ENCODE assay signal across 17 cellular contexts in genomic region chr11:72788250-72788649, GRCh38. TPM values are rescaled to one million over a fixed set of nuclear protein-coding genes. Genes with fewer than 3 reads are reported as not detected.
DNase-seq lines count a peak whose midpoint lies in the region; ATAC-seq and TF ChIP-seq lines count a peak whose summit lies in the region.
"Had no signal": no experiment of that assay in that cellular context is flagged by ENCODE, and none has a peak within 500 bp of the region (broad histone marks: within the 10 kb centered on the region; RNA-seq: fewer than 3 reads in every experiment).

No MANE protein-coding gene starts in this region.

- no peak overlapping the region for H3K9ac ChIP-seq in IMR-90 (ENCODE audit: low read depth, low read length)

- intact Hi-C loops in IMR-90 (cut with micrococcal nuclease), result no loop called here
- intact Hi-C loops in dendritic cell treated with granulocyte-macrophage colony-stimulating factor and Interleukin-4, amounts not matched to agents 40 ng/mL and 50 ng/mL, for 4 days (cut with micrococcal nuclease), result no loop called here

- no peak for TF ChIP-seq RAD21 in IMR-90 (IDR thresholded peaks at IDR 0.05; ENCODE audit: low read length)

- H3K4me3 ChIP-seq in IMR-90 (ENCODE audit: insufficient read depth, low read depth, low read length) (no peak overlapping the region), muscle layer of duodenum (ENCODE audit: low read depth in 1 of 2, low read length in 2 of 2) (no peak overlapping the region)

- H3K18ac ChIP-seq in IMR-90 (ENCODE audit: low read depth, low read length), result no peak overlapping the region

- H2BK120ac ChIP-seq in IMR-90 (ENCODE audit: low read depth, low read length), result no peak overlapping the region

- peak overlapping the region; percentile 77 for H3K27ac Mint-ChIP-seq in dendritic cell treated with granulocyte-macrophage colony-stimulating factor and Interleukin-4, amounts not matched to agents 40 ng/mL and 50 ng/mL, for 4 days

- H4K20me1 ChIP-seq in IMR-90 (ENCODE audit: insufficient read depth, low read length), result no peaks in the 10 kb centered on the region

- no peak overlapping the region for H3K23ac ChIP-seq in IMR-90 (ENCODE audit: low read depth, low read length)

- H3K27me3 ChIP-seq in IMR-90 (ENCODE audit: control insufficient read depth, insufficient read depth, low read length) (no peaks in the 10 kb centered on the region), muscle layer of duodenum (ENCODE audit: low read depth, low read length) (no peaks in the 10 kb centered on the region)

- H3K36me3 Mint-ChIP-seq in dendritic cell treated with granulocyte-macrophage colony-stimulating factor and Interleukin-4, amounts not matched to agents 40 ng/mL and 50 ng/mL, for 4 days (ENCODE audit: low read depth), result no peaks in the 10 kb centered on the region
- H3K36me3 Mint-ChIP-seq: naive thymus-derived CD8-positive, alpha-beta T cell had no signal

- no peak for DNase-seq in IMR-90
- no peak for DNase-seq in T-helper 9 cell
- DNase-seq in NCI-H2227 (lab: John Stamatoyannopoulos, UW; ENCODE audit: unreplicated experiment), result no peak
- DNase-seq in mucosa of gallbladder (ENCODE audit: low spot score), result no peak
- DNase-seq in Kasumi-1 (lab: John Stamatoyannopoulos, UW), result no peak
- DNase-seq: ACHN; activated CD4-positive, alpha-beta T cell treated with anti-CD3 and anti-CD28 coated beads for 4 hours; activated T-cell treated with anti-CD3 and anti-CD28 coated beads, Interleukin-2, amount 50 U/mL, for 1 hour; foreskin melanocyte; GOT3; naive thymus-derived CD8-positive, alpha-beta T cell; NCI-H1694 treated with DMSO at 0.1 percent for 48 hours; SHP77 treated with DMSO at 0.1 percent for 48 hours had no signal

- in situ Hi-C loops in IMR-90 (cut with MboI; ENCODE audit: low sequenced_read_pairs), result no loop called here

- H3K9me1 ChIP-seq in IMR-90 (ENCODE audit: insufficient read depth, low read length), result peaks cover 14% of the 10 kb centered on the region

- dilution Hi-C loops in IMR-90 (cut with HindIII; ENCODE audit: low sequenced_read_pairs, unreplicated experiment), result no loop called here

- H2BK5ac ChIP-seq in IMR-90 (ENCODE audit: low read depth, low read length, poor library complexity, severe bottlenecking), result no peak overlapping the region

- H2AK9ac ChIP-seq in IMR-90 (replicated peaks; ENCODE audit: low read depth, low read length, poor library complexity), result no peak overlapping the region

- H3K4me1 Mint-ChIP-seq in dendritic cell treated with granulocyte-macrophage colony-stimulating factor and Interleukin-4, amounts not matched to agents 40 ng/mL and 50 ng/mL, for 4 days (ENCODE audit: low read depth), result peaks cover 52% of the 10 kb centered on the region

- WGBS in IMR-90 (ENCODE audit: extremely low coverage in 2 of 2, insufficient read length in 1 of 2), 2 experiments, result 83% methylated on average over 2 of the region's 7 CpGs; no CpG with 5 or more reads in 1 of the 2 experiments

- H3K36me3 ChIP-seq in IMR-90 (ENCODE audit: control insufficient read depth, insufficient read depth, low read length), result no peaks in the 10 kb centered on the region
- no peaks in the 10 kb centered on the region for H3K36me3 ChIP-seq in muscle layer of duodenum (ENCODE audit: control insufficient read depth in 1 of 2, insufficient read depth in 2 of 2, low read length in 2 of 2)

- H4K91ac ChIP-seq in IMR-90 (ENCODE audit: insufficient read depth, low read depth, low read length), result no peak overlapping the region

- H3K9me3 Mint-ChIP-seq in dendritic cell treated with granulocyte-macrophage colony-stimulating factor and Interleukin-4, amounts not matched to agents 40 ng/mL and 50 ng/mL, for 4 days, result no peaks in the 10 kb centered on the region
- H3K9me3 Mint-ChIP-seq: central memory CD8-positive, alpha-beta T cell; naive thymus-derived CD8-positive, alpha-beta T cell had no signal

- H3K9me3 ChIP-seq in IMR-90 (ENCODE audit: control insufficient read depth, insufficient read depth, low read length), result no peaks in the 10 kb centered on the region
- H3K9me3 ChIP-seq in muscle layer of duodenum (ENCODE audit: control insufficient read depth in 1 of 2, low read length in 2 of 2), result no peaks in the 10 kb centered on the region

- H3K4me1 ChIP-seq in IMR-90 (ENCODE audit: control insufficient read depth, insufficient read depth, low read length), result peaks cover 12% of the 10 kb centered on the region
- H3K4me1 ChIP-seq in muscle layer of duodenum (ENCODE audit: control insufficient read depth in 1 of 2, insufficient read depth in 2 of 2, low read length in 2 of 2), result peaks cover 0 to 5% of the 10 kb centered on the region in 2 donors

- POLR2A ChIA-PET in IMR-90 (lab: Charles Lee; ENCODE audit: unreplicated experiment), result interaction anchor here (0.7 kb wide), 1 partner anchor 32 kb away, joined by 4 read pairs; no protein-coding TSS in a partner anchor

- H3K27ac ChIP-seq in 22Rv1 (peak overlapping the region; percentile 98; the same call in 1 of the 2 replicates), IMR-90 (ENCODE audit: insufficient read depth, low read length) (no peak overlapping the region), muscle layer of duodenum (ENCODE audit: low read length) (peak overlapping the region; percentile 40)

- no peak overlapping the region for H4K5ac ChIP-seq in IMR-90 (ENCODE audit: low read depth, low read length)

- H3K14ac ChIP-seq in IMR-90 (replicated peaks; ENCODE audit: low read depth, low read length), result no peak overlapping the region

- peaks cover 0 to 10% of the 10 kb centered on the region in 2 experiments; a peak in 1 of 4 replicates for H3K79me1 ChIP-seq in IMR-90 (ENCODE audit: low read depth in 1 of 2, low read length in 2 of 2)

- no peak overlapping the region for H2BK15ac ChIP-seq in IMR-90 (ENCODE audit: low read depth, low read length)

- no peaks in the 10 kb centered on the region for H3K27me3 Mint-ChIP-seq in dendritic cell treated with granulocyte-macrophage colony-stimulating factor and Interleukin-4, amounts not matched to agents 40 ng/mL and 50 ng/mL, for 4 days
- H3K27me3 Mint-ChIP-seq: central memory CD8-positive, alpha-beta T cell; naive thymus-derived CD8-positive, alpha-beta T cell had no signal

- H2BK20ac ChIP-seq in IMR-90 (ENCODE audit: low read depth, low read length), result no peak overlapping the region

- TF ChIP-seq CTCF in 22Rv1 (IDR thresholded peaks at IDR 0.05) (no peak), IMR-90 (conservative IDR thresholded peaks at IDR 0.05; ENCODE audit: low read depth, low read length) (no peak)

- no peak overlapping the region for H3K4me2 ChIP-seq in IMR-90 (ENCODE audit: low read depth, low read length)

- peak overlapping the region; percentile 24; the same call in 1 of the 2 replicates for H2AK5ac ChIP-seq in IMR-90 (ENCODE audit: low read depth, low read length)

- H2AFZ ChIP-seq in IMR-90 (replicated peaks; ENCODE audit: low read length, poor library complexity), result no peak overlapping the region

- CTCF ChIA-PET in IMR-90 (lab: Yijun Ruan, JAX), result interaction anchor here (1.1 kb wide), 1 partner anchor 15 kb away, joined by 5 read pairs; no protein-coding TSS in a partner anchor

- H3K56ac ChIP-seq in IMR-90 (ENCODE audit: extremely low read depth, insufficient read depth, low read length), result no peak overlapping the region

- TF ChIP-seq POLR2A in IMR-90 (IDR thresholded peaks at IDR 0.05; ENCODE audit: low read depth, low read length), result no peak

- no peak for ATAC-seq in IMR-90 (ENCODE audit: low read depth)

- BruUV-seq in IMR-90 (replicated peaks; lab: Mats Ljungman, UMichigan), result no TSS peak

- no peak overlapping the region for H4K8ac ChIP-seq in IMR-90 (ENCODE audit: low read depth in 2 of 2, low read length in 2 of 2)

- no peak overlapping the region for H3K4me3 Mint-ChIP-seq in dendritic cell treated with granulocyte-macrophage colony-stimulating factor and Interleukin-4, amounts not matched to agents 40 ng/mL and 50 ng/mL, for 4 days
- H3K4me3 Mint-ChIP-seq: central memory CD8-positive, alpha-beta T cell had no signal

- no peak overlapping the region for H3K4ac ChIP-seq in IMR-90 (ENCODE audit: low read depth, low read length)

TF ChIP-seq in IMR-90, 13 proteins besides CTCF, POLR2A, EP300 and RAD21:
- TF ChIP-seq RCOR1 (IDR thresholded peaks at IDR 0.05; ENCODE audit: insufficient replicate concordance, low read length) (no peak), MXI1 (IDR thresholded peaks at IDR 0.05; ENCODE audit: borderline replicate concordance, low read depth, low read length) (no peak), MAZ (IDR thresholded peaks at IDR 0.05; ENCODE audit: borderline replicate concordance, low read depth, low read length) (no peak), NFE2L2 (IDR thresholded peaks at IDR 0.05; ENCODE audit: low read depth, low read length) (no peak), USF2 (IDR thresholded peaks at IDR 0.05; ENCODE audit: low read depth, low read length) (no peak), BHLHE40 (IDR thresholded peaks at IDR 0.05; ENCODE audit: low read depth, low read length) (no peak), CEBPB (IDR thresholded peaks at IDR 0.05; ENCODE audit: low read depth, low read length) (no peak)

RNA-seq across cellular contexts. Expression of gene STARD10, which starts 5.6 kb away (rescaled TPM):
- total RNA-seq in IMR-90 (2012; rRNA removed), result 22.2 and 23.8 TPM in 2 replicates
- polyA plus RNA-seq in IMR-90 (2012; rRNA removed), result 32.9 and 37.4 TPM in 2 replicates
- 51.8 and 54.8 TPM in 2 replicates for polyA plus RNA-seq in IMR-90 (2012; cell fraction: cytosol; rRNA removed)
- 18.7 and 29.9 TPM in 2 replicates for polyA plus RNA-seq in IMR-90 (2012; cell fraction: nucleus; rRNA removed; ENCODE audit: low replicate concordance)
- total RNA-seq in mucosa of gallbladder, result 540 TPM

RNA-seq across cellular contexts. Expression of gene ATG16L2, which starts 26.0 kb away (rescaled TPM):
- total RNA-seq in IMR-90 (2012; rRNA removed), result 1.3 and 1.4 TPM in 2 replicates
- polyA plus RNA-seq in IMR-90 (2012; rRNA removed), result 12.2 and 12.7 TPM in 2 replicates
- 2.9 and 5.8 TPM in 2 replicates for polyA plus RNA-seq in IMR-90 (2012; cell fraction: cytosol; rRNA removed)
- polyA plus RNA-seq in IMR-90 (2012; cell fraction: nucleus; rRNA removed; ENCODE audit: low replicate concordance), result 186 and 227 TPM in 2 replicates
- total RNA-seq in mucosa of gallbladder, result 62.2 TPM

RNA-seq across cellular contexts. Expression of gene ARAP1, which starts 36.0 kb away (rescaled TPM):
- total RNA-seq in IMR-90 (2012; rRNA removed) (37.6 and 38.0 TPM in 2 replicates), mucosa of gallbladder (129 TPM)
- 59.4 and 63.1 TPM in 2 replicates for polyA plus RNA-seq in IMR-90 (2012; rRNA removed)
- polyA plus RNA-seq in IMR-90 (2012; cell fraction: cytosol; rRNA removed), result 42.2 and 63.5 TPM in 2 replicates
- 119 and 357 TPM in 2 replicates for polyA plus RNA-seq in IMR-90 (2012; cell fraction: nucleus; rRNA removed; ENCODE audit: low replicate concordance)

Comparison
In these comparisons a context has a peak if more than half of its experiments do, and no peak if none do; other contexts are left out.
1. RNA of gene STARD10, which starts 5.6 kb away (total RNA-seq): 540 TPM in mucosa of gallbladder (single experiment); 22.2 to 23.8 TPM in IMR-90; every median in the first group is over 10 times any median in the second.
2. RNA of gene ATG16L2, which starts 26.0 kb away (total RNA-seq): 62.2 TPM in mucosa of gallbladder (single experiment); 1.3 to 1.4 TPM in IMR-90; every median in the first group is over 10 times any median in the second.